12 cellular contexts compared by ENCODE assay signal in the genomic region with DNA sequence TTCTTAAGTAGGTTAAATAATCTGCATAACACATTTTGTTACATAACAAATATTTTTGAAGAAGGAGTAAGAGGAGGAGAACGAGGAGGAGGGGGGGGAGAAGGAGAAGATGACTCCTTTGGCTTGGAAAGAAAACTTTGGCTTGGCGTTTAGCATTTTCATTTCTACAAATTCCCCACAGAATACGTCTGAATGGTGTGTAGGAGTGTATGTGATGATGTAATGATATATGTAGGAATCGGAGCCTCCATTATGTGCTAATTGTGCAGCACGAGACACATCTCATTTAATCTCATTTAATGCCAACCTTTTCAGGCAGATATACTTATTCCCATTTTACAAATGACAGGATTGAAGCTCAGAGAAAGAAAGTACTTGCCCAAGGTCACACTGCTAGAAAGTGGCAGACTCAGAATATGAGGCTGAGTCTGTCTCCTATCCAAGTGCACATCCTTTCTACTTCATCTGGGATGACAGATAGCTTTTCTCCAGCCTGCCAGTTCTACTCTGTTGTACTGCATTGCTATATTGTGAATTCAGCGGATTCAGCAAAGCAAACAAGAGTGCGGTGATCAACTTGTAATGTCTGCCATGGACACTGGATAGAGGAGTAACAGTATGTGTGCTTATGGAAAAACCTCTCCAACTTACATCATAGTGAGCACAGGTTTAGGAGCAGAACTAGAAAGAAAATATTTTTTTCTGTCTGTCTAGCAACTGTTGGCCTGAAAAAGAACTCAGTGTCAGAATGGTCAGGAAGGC. TPM values are rescaled to one million over a fixed set of nuclear protein-coding genes. Genes with fewer than 3 reads are reported as not detected.
A peak's percentile ranks its signal among the peaks of the same experiment; 100 is the strongest.
DNase-seq lines count a peak whose midpoint lies in the region; ATAC-seq, FAIRE-seq and TF ChIP-seq lines count a peak whose summit lies in the region.
"Had no signal": no experiment of that assay in that cellular context is flagged by ENCODE, and none has a peak within 500 bp of the region (broad histone marks: within the 10 kb centered on the region; RNA-seq: fewer than 3 reads in every experiment).

No MANE protein-coding gene starts in this region.

- dilution Hi-C loops in keratinocyte (cut with MboI; ENCODE audit: extremely low pct_ligation_motif_present, low sequenced_read_pairs) = no loop called here

- CTCF ChIA-PET in HEK293 (lab: Yijun Ruan, JAX) (interaction anchor here (1.3 to 2.6 kb wide), 3 partner anchors 7 to 214 kb away, joined by 5 to 21 read pairs (median 8); no protein-coding TSS in a partner anchor), Caco-2 (lab: Charles Lee) (no interaction called here)

- no peaks in the 10 kb centered on the region for H3K9me3 Mint-ChIP-seq in Caco-2 (ENCODE audit: unreplicated experiment)
- H3K9me3 Mint-ChIP-seq: stimulated activated memory B cell treated with anti-CD40 and anti-IgM and Interleukin-4, amounts not matched to agents 10 μg/mL and 1 μg/mL and 100 μg/mL, for 72 hours had no signal

- H3K27ac ChIP-seq in HEK293 (ENCODE audit: extremely low read depth, low read depth, low read length) = no peak overlapping the region
- H3K27ac ChIP-seq in keratinocyte (ENCODE audit: control insufficient read depth, insufficient read depth, low read length) = peak overlapping the region; percentile 72
- peak overlapping the region; percentile 60 for H3K27ac ChIP-seq in smooth muscle cell (ENCODE audit: low read depth)

- no peaks in the 10 kb centered on the region for H3K36me3 ChIP-seq in HEK293 (ENCODE audit: control insufficient read depth in 2 of 2, insufficient read depth in 1 of 2, low read length in 2 of 2)
- no peaks in the 10 kb centered on the region for H3K36me3 ChIP-seq in keratinocyte (ENCODE audit: control insufficient read depth in 2 of 2, extremely low read depth in 1 of 2, insufficient read depth in 2 of 2, low read length in 2 of 2)
- no peaks in the 10 kb centered on the region for H3K36me3 ChIP-seq in smooth muscle cell (ENCODE audit: low read depth)
- H3K36me3 ChIP-seq in Caco-2 (ENCODE audit: control insufficient read depth, insufficient read depth, low read length) = no peaks in the 10 kb centered on the region

- H3K27me3 Mint-ChIP-seq in Caco-2 (ENCODE audit: insufficient read depth, unreplicated experiment) = no peaks in the 10 kb centered on the region

- H3K79me2 ChIP-seq in keratinocyte (ENCODE audit: control insufficient read depth, insufficient read depth, low read length) = no peaks in the 10 kb centered on the region
- no peaks in the 10 kb centered on the region for H3K79me2 ChIP-seq in smooth muscle cell (ENCODE audit: low read depth)

- 93% methylated on average over 7 of the region's 7 CpGs for WGBS in smooth muscle cell (ENCODE audit: low lambda C conversion rate)

- TF ChIP-seq CTCF in HEK293 (tag by site-specific recombination; IDR thresholded peaks at IDR 0.05) (no peak), cardiac fibroblast (IDR thresholded peaks at IDR 0.05; ENCODE audit: low read depth, low read length) (no peak), keratinocyte (optimal IDR thresholded peaks at IDR 0.05 in 1 of 3, IDR thresholded peaks at IDR 0.05 in 1 of 3, conservative IDR thresholded peaks at IDR 0.05 in 1 of 3; ENCODE audit: extremely low read depth in 1 of 3, insufficient read depth in 2 of 3, low read length in 3 of 3) (no peak), smooth muscle cell (IDR thresholded peaks at IDR 0.05; ENCODE audit: borderline replicate concordance, insufficient read depth, poor library complexity, severe bottlenecking) (no peak), Caco-2 (IDR thresholded peaks at IDR 0.05; ENCODE audit: insufficient read depth in 1 of 2, low read depth in 1 of 2, low read length in 1 of 2, severe bottlenecking in 1 of 2, unreplicated experiment in 1 of 2) (no peak)

- H3K9ac ChIP-seq in keratinocyte (ENCODE audit: control insufficient read depth, extremely low read depth, insufficient read depth, low read length) = peak overlapping the region; percentile 28
- no peak overlapping the region for H3K9ac ChIP-seq in smooth muscle cell (ENCODE audit: low read depth)

- no peaks in the 10 kb centered on the region for H3K9me1 ChIP-seq in keratinocyte (ENCODE audit: control insufficient read depth, extremely low read depth, insufficient read depth, low read length)

- H3K4me2 ChIP-seq in keratinocyte (ENCODE audit: control insufficient read depth, extremely low read depth, insufficient read depth, low read depth, low read length) (no peak overlapping the region), smooth muscle cell (no peak overlapping the region)

- H3K9me3 ChIP-seq in HEK293 (ENCODE audit: control insufficient read depth, insufficient read depth, low read depth, low read length) (no peaks in the 10 kb centered on the region), keratinocyte (ENCODE audit: control insufficient read depth, low read depth, low read length) (no peaks in the 10 kb centered on the region), smooth muscle cell (replicated peaks; ENCODE audit: low read depth) (no peaks in the 10 kb centered on the region), Caco-2 (no peaks in the 10 kb centered on the region)

- no peaks in the 10 kb centered on the region for H4K20me1 ChIP-seq in keratinocyte (ENCODE audit: control insufficient read depth, extremely low read depth, insufficient read depth, low read length)
- H4K20me1 ChIP-seq in smooth muscle cell (ENCODE audit: low read depth) = no peaks in the 10 kb centered on the region

- H3F3A ChIP-seq in smooth muscle cell (ENCODE audit: low read depth) = no peaks in the 10 kb centered on the region

- intact Hi-C loops in Caco-2 (cut with micrococcal nuclease; ENCODE audit: unreplicated experiment) = no loop called here

- no peak overlapping the region for H3K27ac Mint-ChIP-seq in Caco-2 (ENCODE audit: unreplicated experiment)
- H3K27ac Mint-ChIP-seq: stimulated activated memory B cell treated with anti-CD40 and anti-IgM and Interleukin-4, amounts not matched to agents 10 μg/mL and 1 μg/mL and 100 μg/mL, for 72 hours had no signal

- no peak overlapping the region for H3K4me3 ChIP-seq in HEK293 (ENCODE audit: low read depth, low read length)
- no peak overlapping the region for H3K4me3 ChIP-seq in cardiac fibroblast (replicated peaks in 1 of 2; ENCODE audit: low read depth in 2 of 2, low read length in 2 of 2)
- H3K4me3 ChIP-seq in keratinocyte (ENCODE audit: control insufficient read depth in 2 of 3, extremely low read depth in 1 of 3, insufficient read depth in 2 of 3, low read depth in 1 of 3, low read length in 3 of 3) = no peak overlapping the region
- H3K4me3 ChIP-seq in smooth muscle cell = no peak overlapping the region
- no peak overlapping the region for H3K4me3 ChIP-seq in Caco-2 (ENCODE audit: low read depth, low read length)

- H3K27me3 ChIP-seq in keratinocyte (ENCODE audit: control insufficient read depth, extremely low read depth, insufficient read depth, low read length) = no peaks in the 10 kb centered on the region
- no peaks in the 10 kb centered on the region for H3K27me3 ChIP-seq in smooth muscle cell (ENCODE audit: low read depth)
- no peaks in the 10 kb centered on the region for H3K27me3 ChIP-seq in Caco-2 (replicated peaks; ENCODE audit: control insufficient read depth, insufficient read depth, low read length)

- 0 out of 2 replicates have a peak, but pooled peaks cover 2% of the 10 kb centered on the region for H3K4me1 ChIP-seq in HEK293 (ENCODE audit: control insufficient read depth, insufficient read depth, low read length)
- H3K4me1 ChIP-seq in keratinocyte (ENCODE audit: control insufficient read depth, extremely low read depth, insufficient read depth, low read length) = peaks cover 34% of the 10 kb centered on the region
- no peaks in the 10 kb centered on the region for H3K4me1 ChIP-seq in smooth muscle cell (ENCODE audit: low read depth)
- H3K4me1 ChIP-seq in Caco-2 = no peaks in the 10 kb centered on the region

- H3K36me3 Mint-ChIP-seq in Caco-2 (ENCODE audit: insufficient read depth, unreplicated experiment) = no peaks in the 10 kb centered on the region
- H3K36me3 Mint-ChIP-seq: stimulated activated memory B cell treated with anti-CD40 and anti-IgM and Interleukin-4, amounts not matched to agents 10 μg/mL and 1 μg/mL and 100 μg/mL, for 72 hours had no signal

- POLR2A ChIA-PET in HEK293 (lab: Yijun Ruan, JAX) = interaction anchor here (4.1 kb wide), 1 partner anchor 79 kb away, joined by 25 read pairs; the partner anchor contains the start of gene ALDH3A2
- POLR2A ChIA-PET in Caco-2 (lab: Charles Lee) = no interaction called here

- no peak for FAIRE-seq in keratinocyte (lab: Jason Lieb, UNC)

- H3K4me1 Mint-ChIP-seq in Caco-2 (ENCODE audit: low read depth, unreplicated experiment) = no peaks in the 10 kb centered on the region

- ATAC-seq in HG02610 (IDR thresholded peaks at IDR 0.05; ENCODE audit: unreplicated experiment) = no peak
- ATAC-seq: left colon; stimulated activated memory B cell treated with anti-CD40 and anti-IgM and Interleukin-4, amounts not matched to agents 10 μg/mL and 1 μg/mL and 100 μg/mL, for 72 hours had no signal

- no TSS peak for BruUV-seq in Caco-2 (replicated peaks; lab: Mats Ljungman, UMichigan)

- H2AFZ ChIP-seq in keratinocyte (ENCODE audit: control insufficient read depth, low read length) (no peak overlapping the region), smooth muscle cell (ENCODE audit: low read depth) (no peak overlapping the region)

- no peak overlapping the region for H3K4me3 Mint-ChIP-seq in Caco-2 (ENCODE audit: unreplicated experiment)
- H3K4me3 Mint-ChIP-seq: stimulated activated memory B cell treated with anti-CD40 and anti-IgM and Interleukin-4, amounts not matched to agents 10 μg/mL and 1 μg/mL and 100 μg/mL, for 72 hours had no signal

- DNase-seq in cardiac fibroblast (ENCODE audit: low read depth in 2 of 2) (peak; percentile 52 to 71), keratinocyte (ENCODE audit: low read depth, low spot score) (no peak), smooth muscle cell (lab: John Stamatoyannopoulos, UW; ENCODE audit: unreplicated experiment) (no peak), NCI-H2029 treated with DMSO at 0.1 percent for 48 hours (lab: John Stamatoyannopoulos, UW) (no peak), LoVo (ENCODE audit: low spot score) (no peak), Caco-2 (no peak)
- DNase-seq: effector CD8-positive, alpha-beta T cell; left colon; stimulated activated CD4-positive, alpha-beta T cell treated with anti-CD3 and anti-CD28 coated beads, Interleukin-12 subunit alpha, Interleukin-12 subunit beta, amount 100 ng/mL, for 4 hours had no signal

RNA-seq across cellular contexts. Expression of gene SLC47A2, which starts 10.4 kb away (rescaled TPM):
- polyA plus RNA-seq in keratinocyte = 0.15 to 2.2 TPM (median 0.88 TPM) in 3 replicates
- polyA plus RNA-seq in keratinocyte (2011; ENCODE audit: low read depth) = not detected
- 0.05 and 0.08 TPM in 2 replicates for polyA plus RNA-seq in keratinocyte (2011; cell fraction: cytosol; rRNA removed)
- 1.4 and 2.0 TPM in 2 replicates for polyA plus RNA-seq in keratinocyte (2011; cell fraction: nucleus; rRNA removed)
- 0.16 and 0.21 TPM in 2 replicates for polyA plus RNA-seq in keratinocyte (2012; ENCODE audit: low replicate concordance)
- polyA minus RNA-seq in keratinocyte = 0.56 to 3.0 TPM (median 0.83 TPM) in 3 replicates
- not detected for polyA minus RNA-seq in keratinocyte (2011; cell fraction: cytosol; rRNA and poly(A)+ RNA removed)
- 0.74 and 1.1 TPM in 2 replicates for polyA minus RNA-seq in keratinocyte (2011; cell fraction: nucleus; rRNA and poly(A)+ RNA removed)
- not detected in 2 replicates for total RNA-seq in smooth muscle cell
- 0.33 TPM in 1 of 2 replicates, not detected in the other for polyA plus RNA-seq in smooth muscle cell
- 0.16 and 0.20 TPM in 2 replicates for total RNA-seq in Caco-2 (2022)

RNA-seq across cellular contexts. Expression of gene ALDH3A1, which starts 21.3 kb away (rescaled TPM):
- polyA plus RNA-seq in keratinocyte (2.0 to 8.4 TPM (median 5.8 TPM) in 3 replicates), smooth muscle cell (not detected in 2 replicates)
- 1.5 TPM for polyA plus RNA-seq in keratinocyte (2011; ENCODE audit: low read depth)
- polyA plus RNA-seq in keratinocyte (2011; cell fraction: cytosol; rRNA removed) = 5.9 and 11.1 TPM in 2 replicates
- 6.9 and 10.3 TPM in 2 replicates for polyA plus RNA-seq in keratinocyte (2011; cell fraction: nucleus; rRNA removed)
- polyA plus RNA-seq in keratinocyte (2012; ENCODE audit: low replicate concordance) = 1.9 and 4.5 TPM in 2 replicates
- polyA minus RNA-seq in keratinocyte = 0.89 to 6.7 TPM (median 3.4 TPM) in 3 replicates
- polyA minus RNA-seq in keratinocyte (2011; cell fraction: cytosol; rRNA and poly(A)+ RNA removed) = 7.3 TPM
- polyA minus RNA-seq in keratinocyte (2011; cell fraction: nucleus; rRNA and poly(A)+ RNA removed) = 4.6 and 5.6 TPM in 2 replicates
- total RNA-seq in smooth muscle cell (0.18 TPM in 1 of 2 replicates, not detected in the other), Caco-2 (2022) (7.1 and 8.3 TPM in 2 replicates)

Comparison
In these comparisons a context has a peak if more than half of its experiments do, and no peak if none do; other contexts are left out.
1. DNase-seq: peak in cardiac fibroblast (2 of 2); none in keratinocyte (single experiment), smooth muscle cell (single experiment), NCI-H2029 treated with DMSO at 0.1 percent for 48 hours (single experiment), LoVo (single experiment) and Caco-2 (0 of 2).